In the genomic region with DNA sequence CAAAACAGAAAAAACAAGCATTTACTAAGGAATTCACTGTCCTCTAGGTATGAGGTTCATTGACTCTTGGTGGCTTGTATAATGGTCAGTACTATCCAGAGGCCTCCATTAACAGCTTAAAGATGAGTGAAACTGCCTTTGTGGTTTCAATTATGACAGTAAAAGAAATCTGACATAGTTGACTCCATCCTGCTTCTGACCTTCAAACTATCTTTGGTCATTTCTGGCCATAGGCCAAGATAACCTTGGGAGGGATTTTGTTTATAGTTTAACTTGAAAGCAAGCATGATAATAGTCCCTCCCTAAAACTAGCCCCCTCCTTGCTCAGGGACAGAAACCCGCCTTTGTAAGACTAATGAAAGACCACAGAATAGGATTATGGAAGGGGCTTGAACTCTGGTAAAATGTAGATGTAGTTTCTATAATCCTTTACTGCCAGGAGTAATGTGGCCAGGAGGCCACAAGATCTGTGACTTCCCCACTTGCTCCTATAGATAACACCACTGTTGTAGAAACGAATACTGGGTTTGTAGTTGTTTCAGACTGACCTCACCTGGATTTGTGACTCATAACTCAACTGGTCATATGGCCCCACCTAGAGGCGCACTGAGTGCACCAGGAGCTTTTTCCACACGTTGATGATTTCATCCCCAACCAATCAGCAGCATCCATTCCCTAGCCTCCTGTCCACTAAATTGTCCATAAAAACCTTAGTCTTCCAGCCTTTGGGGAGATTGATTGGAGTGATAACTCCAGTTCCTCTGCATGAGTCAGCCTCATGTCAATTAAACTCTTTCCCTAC, we compare ENCODE assay signal across 9 cellular contexts. TPM values are rescaled to one million over a fixed set of nuclear protein-coding genes. Genes with fewer than 3 reads are reported as not detected.
A peak's percentile ranks its signal among the peaks of the same experiment; 100 is the strongest.
DNase-seq lines count a peak whose midpoint lies in the region; ATAC-seq and FAIRE-seq lines count a peak whose summit lies in the region.
"Had no signal": no experiment of that assay in that cellular context is flagged by ENCODE, and none has a peak within 500 bp of the region (broad histone marks: within the 10 kb centered on the region; RNA-seq: fewer than 3 reads in every experiment).

No MANE protein-coding gene starts in this region.

- no peak overlapping the region for H3K4me3 Mint-ChIP-seq in CD4-positive, CD25-positive, alpha-beta regulatory T cell
- no peak overlapping the region for H3K4me3 Mint-ChIP-seq in activated T-cell treated with anti-CD3 and anti-CD28 coated beads, Interleukin-2, amount 50 U/mL, for 72 hours
- H3K4me3 Mint-ChIP-seq: IgD-negative memory B cell had no signal

- H3K36me3 Mint-ChIP-seq in CD4-positive, CD25-positive, alpha-beta regulatory T cell, result no peaks in the 10 kb centered on the region
- no peaks in the 10 kb centered on the region for H3K36me3 Mint-ChIP-seq in activated T-cell treated with anti-CD3 and anti-CD28 coated beads, Interleukin-2, amount 50 U/mL, for 72 hours (ENCODE audit: insufficient read depth in 2 of 2)
- H3K36me3 Mint-ChIP-seq: IgD-negative memory B cell had no signal

- H3K4me3 ChIP-seq in CD4-positive, CD25-positive, alpha-beta regulatory T cell (ENCODE audit: low read depth, low read length), result no peak overlapping the region

- ATAC-seq in CD4-positive, CD25-positive, alpha-beta regulatory T cell (ENCODE audit: low read depth in 2 of 2), result peak; percentile 42 to 55
- peak; percentile 89 for ATAC-seq in HG02678 (IDR thresholded peaks at IDR 0.05; ENCODE audit: unreplicated experiment)
- ATAC-seq in activated T-cell treated with anti-CD3 and anti-CD28 coated beads, Interleukin-2, amount 50 U/mL, for 72 hours (replicated peaks in 1 of 2), result peak; percentile 92 to 94

- FAIRE-seq in GM18507 (lab: Jason Lieb, UNC), result peak; percentile 83

- DNase-seq in CD4-positive, CD25-positive, alpha-beta regulatory T cell, result peak; percentile 2 to 61 (median 28)
- no peak for DNase-seq in GM18507 (ENCODE audit: extremely low spot score, insufficient read length, low read depth)
- peak; percentile 3 for DNase-seq in NCI-H1092 treated with DMSO at 0.1 percent for 48 hours (lab: John Stamatoyannopoulos, UW)
- peak; percentile 44 to 52 for DNase-seq in activated T-cell treated with anti-CD3 and anti-CD28 coated beads, Interleukin-2, amount 50 U/mL, for 72 hours
- peak; percentile 63 for DNase-seq in iris pigment epithelial cell (ENCODE audit: low read depth)
- no peak for DNase-seq in cerebellum (ENCODE audit: low spot score)
- DNase-seq in mesenteric fat pad (ENCODE audit: low spot score), result no peak

- H3K27ac ChIP-seq in CD4-positive, CD25-positive, alpha-beta regulatory T cell (ENCODE audit: insufficient read depth, low read length, poor library complexity, severe bottlenecking), result no peak overlapping the region

- peaks cover 12% of the 10 kb centered on the region for H3K27me3 Mint-ChIP-seq in CD4-positive, CD25-positive, alpha-beta regulatory T cell
- H3K27me3 Mint-ChIP-seq in activated T-cell treated with anti-CD3 and anti-CD28 coated beads, Interleukin-2, amount 50 U/mL, for 72 hours (ENCODE audit: low read depth), result peaks cover 7% of the 10 kb centered on the region
- H3K27me3 Mint-ChIP-seq: IgD-negative memory B cell had no signal

- no peaks in the 10 kb centered on the region for H3K36me3 ChIP-seq in CD4-positive, CD25-positive, alpha-beta regulatory T cell (ENCODE audit: control insufficient read depth, insufficient read depth, low read length)

- no peaks in the 10 kb centered on the region for H3K9me3 Mint-ChIP-seq in CD4-positive, CD25-positive, alpha-beta regulatory T cell
- H3K9me3 Mint-ChIP-seq in activated T-cell treated with anti-CD3 and anti-CD28 coated beads, Interleukin-2, amount 50 U/mL, for 72 hours, result no peaks in the 10 kb centered on the region
- H3K9me3 Mint-ChIP-seq: IgD-negative memory B cell had no signal

- no peaks in the 10 kb centered on the region for H3K9me3 ChIP-seq in CD4-positive, CD25-positive, alpha-beta regulatory T cell (ENCODE audit: control insufficient read depth in 2 of 2, low read length in 2 of 2)

- H3K4me1 ChIP-seq in CD4-positive, CD25-positive, alpha-beta regulatory T cell (ENCODE audit: control insufficient read depth, insufficient read depth, low read length, poor library complexity, severe bottlenecking), result no peaks in the 10 kb centered on the region

- no peak overlapping the region for H3K27ac Mint-ChIP-seq in CD4-positive, CD25-positive, alpha-beta regulatory T cell
- no peak overlapping the region for H3K27ac Mint-ChIP-seq in activated T-cell treated with anti-CD3 and anti-CD28 coated beads, Interleukin-2, amount 50 U/mL, for 72 hours
- H3K27ac Mint-ChIP-seq: IgD-negative memory B cell had no signal

- H3K27me3 ChIP-seq in CD4-positive, CD25-positive, alpha-beta regulatory T cell (ENCODE audit: control insufficient read depth, insufficient read depth, low read length), result no peaks in the 10 kb centered on the region

- no peaks in the 10 kb centered on the region for H3K4me1 Mint-ChIP-seq in CD4-positive, CD25-positive, alpha-beta regulatory T cell
- H3K4me1 Mint-ChIP-seq in activated T-cell treated with anti-CD3 and anti-CD28 coated beads, Interleukin-2, amount 50 U/mL, for 72 hours (ENCODE audit: low read depth), result peaks cover 5% of the 10 kb centered on the region

RNA-seq across cellular contexts. Expression of a gene that starts 8.6 kb away (rescaled TPM):
- 15.1 TPM for total RNA-seq in CD4-positive, CD25-positive, alpha-beta regulatory T cell
- polyA plus RNA-seq in CD4-positive, CD25-positive, alpha-beta regulatory T cell, result 1 to 10 TPM; 2.7 to 3.9 (median 3.1) TPM
- total RNA-seq in activated T-cell treated with anti-CD3 and anti-CD28 coated beads, Interleukin-2, amount 50 U/mL, for 72 hours, result 1 to 10 TPM; 8.8 to 9.2 TPM
- total RNA-seq in cerebellum (32.6 TPM), mesenteric fat pad (15.6 TPM)

Comparison
In these comparisons a context has a peak if more than half of its experiments do, and no peak if none do; other contexts are left out.
1. DNase-seq: peak in CD4-positive, CD25-positive, alpha-beta regulatory T cell (3 of 3), NCI-H1092 treated with DMSO at 0.1 percent for 48 hours (single experiment), activated T-cell treated with anti-CD3 and anti-CD28 coated beads, Interleukin-2, amount 50 U/mL, for 72 hours (2 of 2) and iris pigment epithelial cell (single experiment); none in GM18507 (single experiment), cerebellum (single experiment) and mesenteric fat pad (single experiment).
2. Peak in every context shown above with its lines, with median percentiles within 50 percentile points of each other: ATAC-seq.